ENCODE assay signal across 26 cellular contexts in genomic region chr12:115140981-115141380, GRCh38.
"Had no signal": no experiment of that assay in that cellular context is flagged by ENCODE, and none has a peak within 500 bp of the region (broad histone marks: within the 10 kb centered on the region; RNA-seq: fewer than 3 reads in every experiment).

No MANE protein-coding gene starts in this region.

- H3K4me1 Mint-ChIP-seq: activated CD4-positive, alpha-beta T cell treated with anti-CD3 and anti-CD28 coated beads for 36 hours; activated naive CD8-positive, alpha-beta T cell treated with anti-CD3 and anti-CD28 coated beads, Interleukin-2, amount 10 ng/mL, durations not matched to agents 7 days and 5 days; T-cell had no signal

- H3K27ac ChIP-seq: adrenal gland, VCaP had no signal

- H3K27me3 ChIP-seq: adrenal gland had no signal

- H3K36me3 Mint-ChIP-seq: activated naive CD8-positive, alpha-beta T cell treated with anti-CD3 and anti-CD28 coated beads, Interleukin-2, amount 10 ng/mL, durations not matched to agents 7 days and 5 days; T-cell had no signal

- H3K4me3 Mint-ChIP-seq: activated CD4-positive, alpha-beta T cell treated with anti-CD3 and anti-CD28 coated beads for 36 hours; activated CD8-positive, alpha-beta T cell treated with anti-CD3 and anti-CD28 coated beads for 36 hours; activated naive CD8-positive, alpha-beta T cell treated with anti-CD3 and anti-CD28 coated beads, Interleukin-2, amount 10 ng/mL, durations not matched to agents 7 days and 5 days; activated T-cell treated with anti-CD3 and anti-CD28 coated beads, Interleukin-2, amount 50 U/mL, for 72 hours; T-cell had no signal

- H3K27me3 Mint-ChIP-seq: activated CD4-positive, alpha-beta T cell treated with anti-CD3 and anti-CD28 coated beads for 36 hours; activated CD8-positive, alpha-beta T cell treated with anti-CD3 and anti-CD28 coated beads for 36 hours; activated naive CD8-positive, alpha-beta T cell treated with anti-CD3 and anti-CD28 coated beads, Interleukin-2, amount 10 ng/mL, durations not matched to agents 7 days and 5 days; T-cell had no signal

- DNase-seq: activated CD4-positive, alpha-beta T cell treated with anti-CD3 and anti-CD28 coated beads for 36 hours; activated CD4-positive, alpha-beta T cell treated with anti-CD3 and anti-CD28 coated beads, Interleukin-2, amount 50 U/mL, for 1 hour; activated CD8-positive, alpha-beta memory T cell treated with anti-CD3 and anti-CD28 coated beads, Interleukin-2, amount 50 U/mL, for 4 hours; activated CD8-positive, alpha-beta T cell treated with anti-CD3 and anti-CD28 coated beads for 36 hours; activated naive CD4-positive, alpha-beta T cell treated with anti-CD3 and anti-CD28 coated beads, Interleukin-2, amount 50 U/mL, for 16 hours; activated naive CD8-positive, alpha-beta T cell treated with anti-CD3 and anti-CD28 coated beads, Interleukin-2, amount 10 ng/mL, durations not matched to agents 7 days and 5 days; activated T-cell treated with anti-CD3 and anti-CD28 coated beads, Interleukin-2, amount 50 U/mL, for 72 hours; adrenal gland; anterior cingulate cortex; caudate nucleus; Karpas-422; MM.1S; NCI-H1105 treated with DMSO at 0.1 percent for 48 hours; NCI-H1436 treated with DMSO at 0.1 percent for 48 hours; NCI-H187; NCI-H2081; NCI-H446; NCI-H524; NCI-H774; NK-92 treated with Interleukin-12 subunit alpha and Interleukin-12 subunit beta, amount 100 ng/mL, for 24 hours; SHP77 treated with DMSO at 0.1 percent for 48 hours; T-cell; T-helper 2 cell; T1000 had no signal

- H3K27ac Mint-ChIP-seq: activated CD4-positive, alpha-beta T cell treated with anti-CD3 and anti-CD28 coated beads for 36 hours; activated CD8-positive, alpha-beta T cell treated with anti-CD3 and anti-CD28 coated beads for 36 hours; activated naive CD8-positive, alpha-beta T cell treated with anti-CD3 and anti-CD28 coated beads, Interleukin-2, amount 10 ng/mL, durations not matched to agents 7 days and 5 days; activated T-cell treated with anti-CD3 and anti-CD28 coated beads, Interleukin-2, amount 50 U/mL, for 72 hours; T-cell had no signal

- H3K4me1 ChIP-seq: adrenal gland had no signal

- H3K36me3 ChIP-seq: adrenal gland had no signal

- H3K4me3 ChIP-seq: adrenal gland, K562 had no signal

- H3K9me3 ChIP-seq: adrenal gland had no signal
